ENCODE assay signal across 2 cellular contexts in genomic region chr10:1267568-1267967, GRCh38.
TF ChIP-seq lines count a peak whose summit lies in the region.

No MANE protein-coding gene starts in this region.

TF ChIP-seq in GM23338, 12 proteins besides CTCF, POLR2A, EP300 and RAD21:
- TF ChIP-seq REST (IDR thresholded peaks at IDR 0.05; ENCODE audit: unreplicated experiment), result no peak
- TF ChIP-seq ETS1 (IDR thresholded peaks at IDR 0.05), result no peak
- no peak for TF ChIP-seq NANOG (IDR thresholded peaks at IDR 0.05; ENCODE audit: borderline replicate concordance)
- TF ChIP-seq STAT1 (IDR thresholded peaks at IDR 0.05; ENCODE audit: unreplicated experiment), result no peak

TF ChIP-seq in WTC11, 78 proteins besides CTCF, POLR2A, EP300 and RAD21 (continued from another document):
- TF ChIP-seq HMGA2 (CRISPR knock-in tag; IDR thresholded peaks at IDR 0.05), result no peak
- no peak for TF ChIP-seq FOXP1 (CRISPR knock-in tag; IDR thresholded peaks at IDR 0.05; ENCODE audit: borderline replicate concordance)
- no peak for TF ChIP-seq NFATC4 (CRISPR knock-in tag; IDR thresholded peaks at IDR 0.05)
TF ChIP-seq in WTC11: peak in this region for 0.
